1 cellular context compared by ENCODE assay signal in the genomic region with DNA sequence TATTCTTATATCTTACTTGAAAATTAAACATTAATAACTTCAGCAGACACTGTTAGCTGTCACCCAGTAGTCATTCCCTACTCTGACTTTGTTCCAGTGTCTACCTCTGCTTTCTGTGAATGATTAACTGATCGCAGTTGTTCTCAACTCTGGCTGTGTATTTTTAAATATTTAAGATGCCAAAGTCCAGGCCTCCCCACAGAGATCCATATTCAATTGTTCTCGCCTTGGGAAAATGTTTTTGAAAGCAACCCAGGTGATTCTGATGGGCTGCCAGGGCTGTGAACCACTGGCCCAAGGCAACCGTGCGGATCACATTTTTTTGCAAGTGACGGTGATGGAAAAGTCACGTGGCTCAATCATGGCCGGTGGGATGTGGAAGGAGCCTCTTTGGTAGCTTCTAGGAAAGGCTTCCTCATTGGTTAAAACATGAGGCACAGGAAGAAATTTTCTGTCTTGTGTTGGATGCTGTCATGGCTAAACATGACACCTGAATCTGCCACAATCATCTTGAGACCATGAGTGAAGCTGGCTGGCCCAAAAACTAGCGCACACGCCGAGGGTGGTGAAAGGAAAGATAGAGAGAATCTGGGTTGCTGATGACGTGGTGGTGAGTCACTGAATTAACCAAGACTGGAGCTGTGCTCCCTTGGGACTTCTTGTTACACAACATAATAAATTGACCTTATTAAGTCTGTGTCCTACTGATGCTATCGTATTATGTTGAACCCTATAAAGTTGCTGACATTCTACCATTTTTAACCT.
TF ChIP-seq lines count a peak whose summit lies in the region.

No MANE protein-coding gene starts in this region.

TF ChIP-seq in HepG2, 621 proteins besides CTCF, POLR2A, EP300 and RAD21 (continued from another document):
- TF ChIP-seq, protein P1, sequence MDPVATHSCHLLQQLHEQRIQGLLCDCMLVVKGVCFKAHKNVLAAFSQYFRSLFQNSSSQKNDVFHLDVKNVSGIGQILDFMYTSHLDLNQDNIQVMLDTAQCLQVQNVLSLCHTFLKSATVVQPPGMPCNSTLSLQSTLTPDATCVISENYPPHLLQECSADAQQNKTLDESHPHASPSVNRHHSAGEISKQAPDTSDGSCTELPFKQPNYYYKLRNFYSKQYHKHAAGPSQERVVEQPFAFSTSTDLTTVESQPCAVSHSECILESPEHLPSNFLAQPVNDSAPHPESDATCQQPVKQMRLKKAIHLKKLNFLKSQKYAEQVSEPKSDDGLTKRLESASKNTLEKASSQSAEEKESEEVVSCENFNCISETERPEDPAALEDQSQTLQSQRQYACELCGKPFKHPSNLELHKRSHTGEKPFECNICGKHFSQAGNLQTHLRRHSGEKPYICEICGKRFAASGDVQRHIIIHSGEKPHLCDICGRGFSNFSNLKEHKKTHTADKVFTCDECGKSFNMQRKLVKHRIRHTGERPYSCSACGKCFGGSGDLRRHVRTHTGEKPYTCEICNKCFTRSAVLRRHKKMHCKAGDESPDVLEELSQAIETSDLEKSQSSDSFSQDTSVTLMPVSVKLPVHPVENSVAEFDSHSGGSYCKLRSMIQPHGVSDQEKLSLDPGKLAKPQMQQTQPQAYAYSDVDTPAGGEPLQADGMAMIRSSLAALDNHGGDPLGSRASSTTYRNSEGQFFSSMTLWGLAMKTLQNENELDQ (CRISPR knock-in tag; IDR thresholded peaks at IDR 0.05; ENCODE audit: borderline replicate concordance), result no peak
- TF ChIP-seq NCOR1 (IDR thresholded peaks at IDR 0.05; ENCODE audit: borderline replicate concordance, low read length) (peak; percentile 95; the same call in 1 of the 2 replicates), ZNF550 (CRISPR knock-in tag; IDR thresholded peaks at IDR 0.05; ENCODE audit: borderline replicate concordance) (no peak), ZNF143 (CRISPR knock-in tag; IDR thresholded peaks at IDR 0.05) (no peak), ZBTB3 (CRISPR knock-in tag; IDR thresholded peaks at IDR 0.05; ENCODE audit: borderline replicate concordance, low read depth) (0 out of 2 replicates have a peak, but pooled peaks have one; percentile 36), POGZ (CRISPR knock-in tag; IDR thresholded peaks at IDR 0.05) (peak; percentile 92), SMARCE1 (IDR thresholded peaks at IDR 0.05; ENCODE audit: borderline replicate concordance) (no peak), ZNF460 (CRISPR knock-in tag; IDR thresholded peaks at IDR 0.05; ENCODE audit: borderline replicate concordance) (no peak), SOX5 (CRISPR knock-in tag; IDR thresholded peaks at IDR 0.05; ENCODE audit: borderline replicate concordance) (peak; percentile 98), ZNF234 (CRISPR knock-in tag; conservative IDR thresholded peaks at IDR 0.05) (no peak), PHB2 (IDR thresholded peaks at IDR 0.05; ENCODE audit: partially characterized antibody) (no peak), BHLHE40 (IDR thresholded peaks at IDR 0.05; ENCODE audit: low read length) (peak; percentile 73), BCL6 (CRISPR knock-in tag; IDR thresholded peaks at IDR 0.05) (peak; percentile 55; the same call in 1 of the 2 replicates), ZSCAN20 (CRISPR knock-in tag; IDR thresholded peaks at IDR 0.05; ENCODE audit: borderline replicate concordance) (no peak), ZNF20 (CRISPR knock-in tag; IDR thresholded peaks at IDR 0.05) (no peak), ZNF207 (IDR thresholded peaks at IDR 0.05; ENCODE audit: borderline replicate concordance) (no peak), HDAC2 (CRISPR knock-in tag; IDR thresholded peaks at IDR 0.05) (peak; percentile 78), NR3C1 (CRISPR knock-in tag; IDR thresholded peaks at IDR 0.05) (no peak), ZC3H13 (CRISPR knock-in tag; IDR thresholded peaks at IDR 0.05) (no peak), SAFB2 (CRISPR knock-in tag; IDR thresholded peaks at IDR 0.05; ENCODE audit: borderline replicate concordance, low read depth) (no peak), MIER2 (CRISPR knock-in tag; IDR thresholded peaks at IDR 0.05) (no peak; the same call in 1 of the 2 replicates), ZNF773 (CRISPR knock-in tag; IDR thresholded peaks at IDR 0.05; ENCODE audit: borderline replicate concordance) (no peak), NCOA2 (CRISPR knock-in tag; IDR thresholded peaks at IDR 0.05) (0 out of 2 replicates have a peak, but pooled peaks have one; percentile 17), FLYWCH1 (CRISPR knock-in tag; IDR thresholded peaks at IDR 0.05) (no peak), NCOA5 (CRISPR knock-in tag; IDR thresholded peaks at IDR 0.05) (no peak), ZNF383 (CRISPR knock-in tag; IDR thresholded peaks at IDR 0.05; ENCODE audit: borderline replicate concordance) (no peak), TOE1 (CRISPR knock-in tag; IDR thresholded peaks at IDR 0.05) (no peak), WIZ (CRISPR knock-in tag; IDR thresholded peaks at IDR 0.05) (no peak)
- TF ChIP-seq, protein P2, sequence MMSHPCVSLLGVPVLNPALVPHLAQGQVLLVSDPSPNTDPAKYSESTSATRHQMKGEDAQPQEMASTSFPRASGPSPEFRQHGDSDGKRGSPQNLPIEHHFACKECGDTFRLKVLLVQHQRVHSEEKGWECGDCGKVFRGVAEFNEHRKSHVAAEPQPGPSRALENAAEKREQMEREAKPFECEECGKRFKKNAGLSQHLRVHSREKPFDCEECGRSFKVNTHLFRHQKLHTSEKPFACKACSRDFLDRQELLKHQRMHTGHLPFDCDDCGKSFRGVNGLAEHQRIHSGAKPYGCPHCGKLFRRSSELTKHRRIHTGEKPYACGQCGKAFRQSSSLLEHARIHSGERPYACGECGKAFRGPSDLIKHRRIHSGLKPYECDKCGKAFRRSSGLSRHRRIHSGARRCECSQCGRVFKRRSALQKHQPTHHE (CRISPR knock-in tag; IDR thresholded peaks at IDR 0.05; ENCODE audit: borderline replicate concordance), result no peak
- TF ChIP-seq, protein P3, sequence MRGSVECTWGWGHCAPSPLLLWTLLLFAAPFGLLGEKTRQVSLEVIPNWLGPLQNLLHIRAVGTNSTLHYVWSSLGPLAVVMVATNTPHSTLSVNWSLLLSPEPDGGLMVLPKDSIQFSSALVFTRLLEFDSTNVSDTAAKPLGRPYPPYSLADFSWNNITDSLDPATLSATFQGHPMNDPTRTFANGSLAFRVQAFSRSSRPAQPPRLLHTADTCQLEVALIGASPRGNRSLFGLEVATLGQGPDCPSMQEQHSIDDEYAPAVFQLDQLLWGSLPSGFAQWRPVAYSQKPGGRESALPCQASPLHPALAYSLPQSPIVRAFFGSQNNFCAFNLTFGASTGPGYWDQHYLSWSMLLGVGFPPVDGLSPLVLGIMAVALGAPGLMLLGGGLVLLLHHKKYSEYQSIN (CRISPR knock-in tag; IDR thresholded peaks at IDR 0.05; ENCODE audit: borderline replicate concordance), result no peak
- TF ChIP-seq, protein P4, sequence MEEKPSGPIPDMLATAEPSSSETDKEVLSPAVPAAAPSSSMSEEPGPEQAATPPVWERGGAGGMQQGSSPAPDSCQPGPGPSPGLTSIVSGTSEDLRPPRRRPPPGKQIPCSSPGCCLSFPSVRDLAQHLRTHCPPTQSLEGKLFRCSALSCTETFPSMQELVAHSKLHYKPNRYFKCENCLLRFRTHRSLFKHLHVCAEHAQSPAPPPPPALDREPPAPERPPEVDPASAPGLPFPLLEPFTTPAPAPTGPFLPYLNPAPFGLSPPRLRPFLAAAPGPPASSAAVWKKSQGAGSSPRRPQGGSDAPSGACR (CRISPR knock-in tag; IDR thresholded peaks at IDR 0.05), result no peak
- TF ChIP-seq, protein P5, sequence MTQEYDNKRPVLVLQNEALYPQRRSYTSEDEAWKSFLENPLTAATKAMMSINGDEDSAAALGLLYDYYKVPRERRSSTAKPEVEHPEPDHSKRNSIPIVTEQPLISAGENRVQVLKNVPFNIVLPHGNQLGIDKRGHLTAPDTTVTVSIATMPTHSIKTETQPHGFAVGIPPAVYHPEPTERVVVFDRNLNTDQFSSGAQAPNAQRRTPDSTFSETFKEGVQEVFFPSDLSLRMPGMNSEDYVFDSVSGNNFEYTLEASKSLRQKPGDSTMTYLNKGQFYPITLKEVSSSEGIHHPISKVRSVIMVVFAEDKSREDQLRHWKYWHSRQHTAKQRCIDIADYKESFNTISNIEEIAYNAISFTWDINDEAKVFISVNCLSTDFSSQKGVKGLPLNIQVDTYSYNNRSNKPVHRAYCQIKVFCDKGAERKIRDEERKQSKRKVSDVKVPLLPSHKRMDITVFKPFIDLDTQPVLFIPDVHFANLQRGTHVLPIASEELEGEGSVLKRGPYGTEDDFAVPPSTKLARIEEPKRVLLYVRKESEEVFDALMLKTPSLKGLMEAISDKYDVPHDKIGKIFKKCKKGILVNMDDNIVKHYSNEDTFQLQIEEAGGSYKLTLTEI (CRISPR knock-in tag; conservative IDR thresholded peaks at IDR 0.05), result no peak
- TF ChIP-seq, protein P6, sequence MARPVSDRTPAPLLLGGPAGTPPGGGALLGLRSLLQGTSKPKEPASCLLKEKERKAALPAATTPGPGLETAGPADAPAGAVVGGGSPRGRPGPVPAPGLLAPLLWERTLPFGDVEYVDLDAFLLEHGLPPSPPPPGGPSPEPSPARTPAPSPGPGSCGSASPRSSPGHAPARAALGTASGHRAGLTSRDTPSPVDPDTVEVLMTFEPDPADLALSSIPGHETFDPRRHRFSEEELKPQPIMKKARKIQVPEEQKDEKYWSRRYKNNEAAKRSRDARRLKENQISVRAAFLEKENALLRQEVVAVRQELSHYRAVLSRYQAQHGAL (CRISPR knock-in tag; IDR thresholded peaks at IDR 0.05; ENCODE audit: not compliant biosample characterization), result no peak
- TF ChIP-seq, protein P7, sequence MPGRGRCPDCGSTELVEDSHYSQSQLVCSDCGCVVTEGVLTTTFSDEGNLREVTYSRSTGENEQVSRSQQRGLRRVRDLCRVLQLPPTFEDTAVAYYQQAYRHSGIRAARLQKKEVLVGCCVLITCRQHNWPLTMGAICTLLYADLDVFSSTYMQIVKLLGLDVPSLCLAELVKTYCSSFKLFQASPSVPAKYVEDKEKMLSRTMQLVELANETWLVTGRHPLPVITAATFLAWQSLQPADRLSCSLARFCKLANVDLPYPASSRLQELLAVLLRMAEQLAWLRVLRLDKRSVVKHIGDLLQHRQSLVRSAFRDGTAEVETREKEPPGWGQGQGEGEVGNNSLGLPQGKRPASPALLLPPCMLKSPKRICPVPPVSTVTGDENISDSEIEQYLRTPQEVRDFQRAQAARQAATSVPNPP (CRISPR knock-in tag; IDR thresholded peaks at IDR 0.05), result no peak
